In the genomic region with DNA sequence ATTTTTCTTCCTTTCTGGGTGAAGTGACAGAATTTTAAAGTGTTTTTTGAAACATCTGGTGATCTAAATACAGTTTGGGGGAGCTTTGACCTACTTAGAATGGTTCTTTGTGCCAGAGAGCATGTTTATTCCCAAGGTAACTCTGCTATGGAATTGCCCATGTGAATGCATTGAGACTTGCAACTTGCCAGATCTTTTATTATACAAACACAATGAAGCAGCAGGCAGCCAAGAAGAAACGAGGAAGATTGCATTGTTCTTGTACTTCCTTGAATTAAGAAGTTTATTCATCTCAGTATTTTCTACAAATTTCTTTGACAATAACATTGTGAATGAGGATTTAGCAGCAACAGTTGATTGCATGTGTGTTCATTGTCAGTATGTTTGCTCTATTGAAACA, we compare ENCODE assay signal across 12 cellular contexts. TPM values are rescaled to one million over a fixed set of nuclear protein-coding genes. Genes with fewer than 3 reads are reported as not detected.
DNase-seq lines count a peak whose midpoint lies in the region; ATAC-seq and TF ChIP-seq lines count a peak whose summit lies in the region.
"Had no signal": no experiment of that assay in that cellular context is flagged by ENCODE, and none has a peak within 500 bp of the region (broad histone marks: within the 10 kb centered on the region; RNA-seq: fewer than 3 reads in every experiment).

No MANE protein-coding gene starts in this region.

- DNase-seq in MCF 10A (ENCODE audit: unreplicated experiment) (no peak), breast epithelium (ENCODE audit: low spot score in 2 of 2) (no peak), lower lobe of right lung (no peak), transverse colon (no peak), coronary artery (ENCODE audit: low spot score) (no peak), NAMALWA (ENCODE audit: low spot score) (no peak)
- no peak for DNase-seq in activated CD4-positive, alpha-beta T cell treated with anti-CD3 and anti-CD28 coated beads for 1 hour
- DNase-seq: activated CD8-positive, alpha-beta memory T cell treated with anti-CD3 and anti-CD28 coated beads, Interleukin-2, amount 10 ng/mL, durations not matched to agents 7 days and 5 days; kidney; spleen had no signal

- CTCF ChIA-PET in MCF 10A (lab: Yijun Ruan, JAX): interaction anchor here (0.5 to 3.3 kb wide), 11 partner anchors 12 to 216 kb away, joined by 3 to 32 read pairs (median 5); no protein-coding TSS in a partner anchor

- no peaks in the 10 kb centered on the region for H3K27me3 ChIP-seq in breast epithelium
- no peaks in the 10 kb centered on the region for H3K27me3 ChIP-seq in ectodermal cell (ENCODE audit: control insufficient read depth, insufficient read depth, low read length, poor library complexity, severe bottlenecking)
- no peaks in the 10 kb centered on the region for H3K27me3 ChIP-seq in lower lobe of right lung (ENCODE audit: low read depth)
- no peaks in the 10 kb centered on the region for H3K27me3 ChIP-seq in transverse colon
- H3K27me3 ChIP-seq: spleen had no signal

- H3K4me1 Mint-ChIP-seq in MCF 10A (ENCODE audit: insufficient read depth, unreplicated experiment): peaks cover 65% of the 10 kb centered on the region
- H3K4me1 Mint-ChIP-seq: activated CD8-positive, alpha-beta memory T cell treated with anti-CD3 and anti-CD28 coated beads, Interleukin-2, amount 10 ng/mL, durations not matched to agents 7 days and 5 days had no signal

- no peak for TF ChIP-seq CTCF in MCF 10A (IDR thresholded peaks at IDR 0.05; ENCODE audit: unreplicated experiment)
- TF ChIP-seq CTCF in breast epithelium (IDR thresholded peaks at IDR 0.05): no peak
- no peak for TF ChIP-seq CTCF in lower lobe of right lung (IDR thresholded peaks at IDR 0.05)
- TF ChIP-seq CTCF in transverse colon (IDR thresholded peaks at IDR 0.05): no peak
- no peak for TF ChIP-seq CTCF in coronary artery (IDR thresholded peaks at IDR 0.05)

- no peaks in the 10 kb centered on the region for H3K27me3 Mint-ChIP-seq in MCF 10A (ENCODE audit: insufficient read depth, unreplicated experiment)

- peaks cover 22% of the 10 kb centered on the region for H3K36me3 Mint-ChIP-seq in MCF 10A (ENCODE audit: insufficient read depth, unreplicated experiment)
- H3K36me3 Mint-ChIP-seq: activated CD8-positive, alpha-beta memory T cell treated with anti-CD3 and anti-CD28 coated beads, Interleukin-2, amount 10 ng/mL, durations not matched to agents 7 days and 5 days; activated naive CD4-positive, alpha-beta T cell treated with anti-CD3 and anti-CD28 coated beads, Interleukin-2, amount 50 U/mL, for 24 hours had no signal

- H3K36me3 ChIP-seq in breast epithelium: no peaks in the 10 kb centered on the region
- no peaks in the 10 kb centered on the region for H3K36me3 ChIP-seq in ectodermal cell (ENCODE audit: control insufficient read depth, insufficient read depth, low read length)
- H3K36me3 ChIP-seq in lower lobe of right lung: no peaks in the 10 kb centered on the region
- H3K36me3 ChIP-seq in transverse colon: no peaks in the 10 kb centered on the region
- H3K36me3 ChIP-seq: spleen had no signal

- no peak overlapping the region for H3K27ac ChIP-seq in breast epithelium
- H3K27ac ChIP-seq in ectodermal cell (ENCODE audit: insufficient read depth, low read depth, low read length, poor library complexity, severe bottlenecking): peak overlapping the region; percentile 66
- H3K27ac ChIP-seq in lower lobe of right lung: peak overlapping the region; percentile 2
- peak overlapping the region; percentile 56 to 70 (median 64) for H3K27ac ChIP-seq in transverse colon
- no peak overlapping the region for H3K27ac ChIP-seq in coronary artery

- 0% methylated on average over 1 of the region's 1 CpG for WGBS in ectodermal cell, 2 experiments
- WGBS in transverse colon (ENCODE audit: low coverage in 1 of 2), 2 donors: 0 to 3% methylated on average over 1 of the region's 1 CpG

- H3K9me3 Mint-ChIP-seq in MCF 10A (ENCODE audit: unreplicated experiment): no peaks in the 10 kb centered on the region
- H3K9me3 Mint-ChIP-seq: activated naive CD4-positive, alpha-beta T cell treated with anti-CD3 and anti-CD28 coated beads, Interleukin-2, amount 50 U/mL, for 24 hours had no signal

- TF ChIP-seq EP300 in transverse colon (IDR thresholded peaks at IDR 0.05; ENCODE audit: low read depth): no peak

- peak overlapping the region; percentile 56 for H3K4me3 Mint-ChIP-seq in MCF 10A (ENCODE audit: unreplicated experiment)
- H3K4me3 Mint-ChIP-seq: activated CD8-positive, alpha-beta memory T cell treated with anti-CD3 and anti-CD28 coated beads, Interleukin-2, amount 10 ng/mL, durations not matched to agents 7 days and 5 days; activated naive CD4-positive, alpha-beta T cell treated with anti-CD3 and anti-CD28 coated beads, Interleukin-2, amount 50 U/mL, for 24 hours had no signal

- no TSS peak for BruUV-seq in MCF 10A (replicated peaks; lab: Mats Ljungman, UMichigan)

- H3K9me3 ChIP-seq in breast epithelium: no peaks in the 10 kb centered on the region
- H3K9me3 ChIP-seq in ectodermal cell (ENCODE audit: control insufficient read depth, low read length): no peaks in the 10 kb centered on the region
- H3K9me3 ChIP-seq in lower lobe of right lung: no peaks in the 10 kb centered on the region
- no peaks in the 10 kb centered on the region for H3K9me3 ChIP-seq in transverse colon
- H3K9me3 ChIP-seq: spleen had no signal

- POLR2A ChIA-PET in MCF 10A (lab: Yijun Ruan, JAX): interaction anchor here (0.7 to 5.2 kb wide), 13 partner anchors 9 to 300 kb away, joined by 3 to 63 read pairs (median 4); partner anchors contain the start of gene FGD4

- H3K4me3 ChIP-seq in breast epithelium (no peak overlapping the region), ectodermal cell (ENCODE audit: insufficient read depth, low read depth, low read length) (no peak overlapping the region), lower lobe of right lung (no peak overlapping the region), transverse colon (no peak overlapping the region), coronary artery (no peak overlapping the region)

- no peak for TF ChIP-seq POLR2A in breast epithelium (IDR thresholded peaks at IDR 0.05)
- TF ChIP-seq POLR2A in transverse colon (IDR thresholded peaks at IDR 0.05): no peak

- no peak for ATAC-seq in lower lobe of right lung
- ATAC-seq: activated CD8-positive, alpha-beta memory T cell treated with anti-CD3 and anti-CD28 coated beads, Interleukin-2, amount 10 ng/mL, durations not matched to agents 7 days and 5 days had no signal

- H3K27ac Mint-ChIP-seq in MCF 10A (ENCODE audit: low read depth, unreplicated experiment): peak overlapping the region; percentile 91
- H3K27ac Mint-ChIP-seq: activated CD8-positive, alpha-beta memory T cell treated with anti-CD3 and anti-CD28 coated beads, Interleukin-2, amount 10 ng/mL, durations not matched to agents 7 days and 5 days; activated naive CD4-positive, alpha-beta T cell treated with anti-CD3 and anti-CD28 coated beads, Interleukin-2, amount 50 U/mL, for 24 hours had no signal

- in situ Hi-C loops in transverse colon (cut with MboI; ENCODE audit: low pct_ligation_motif_present in 1 of 4, low pct_unique_long_range_greater_than_20kb in 1 of 4, low sequenced_read_pairs in 3 of 4): loop anchor here in 3 of 4 donors (10.0 to 25.0 kb wide), 4 partner anchors 107 to 220 kb away; partner anchors contain the start of gene DNM1L (in 1 of the 3)

- H3K4me1 ChIP-seq in breast epithelium: no peaks in the 10 kb centered on the region
- peaks cover 28% of the 10 kb centered on the region for H3K4me1 ChIP-seq in ectodermal cell (ENCODE audit: control insufficient read depth, insufficient read depth, low read length)
- peaks cover 48% of the 10 kb centered on the region for H3K4me1 ChIP-seq in lower lobe of right lung
- peaks cover 20 to 59% (median 33%) of the 10 kb centered on the region in 4 donors for H3K4me1 ChIP-seq in transverse colon

- intact Hi-C loops in MCF 10A (cut with micrococcal nuclease): loop anchor here (1.0 to 10.0 kb wide), 6 partner anchors 55 to 340 kb away; partner anchors contain the start of gene YARS2
- intact Hi-C loops in breast epithelium (cut with DNase I; ENCODE audit: low total_unique reads): no loop called here
- intact Hi-C loops in lower lobe of right lung (cut with DNase I): loop anchor here (10.0 kb wide), 1 partner anchor 90 kb away; no protein-coding TSS in a partner anchor
- intact Hi-C loops in transverse colon (cut with DNase I; ENCODE audit: low total_unique reads): loop anchor here (10.0 kb wide), 1 partner anchor 220 kb away; the partner anchor contains the start of gene DNM1L

RNA-seq across cellular contexts. Expression of gene FGD4, which starts 55.5 kb away (rescaled TPM):
- 32.5 and 34.7 TPM in 2 replicates for total RNA-seq in MCF 10A (2022)
- 10 to 100 TPM; 50.5 to 57.8 (median 56.3) TPM for total RNA-seq in breast epithelium
- 12.3 TPM for polyA plus RNA-seq in ectodermal cell (2013, experiment 1 of 4)
- 14.4 TPM for polyA plus RNA-seq in ectodermal cell (2013, experiment 2 of 4)
- polyA plus RNA-seq in ectodermal cell (2013, experiment 3 of 4): 11.3 TPM
- polyA plus RNA-seq in ectodermal cell (2013, experiment 4 of 4): 13.1 TPM
- total RNA-seq in lower lobe of right lung: 55.6 TPM
- 100 to 1,000 TPM in 1 of 4 donors, 10 to 100 TPM in 3; 80.2 to 132 (median 98.2) TPM for total RNA-seq in transverse colon

Comparison
In these comparisons a context has a peak if more than half of its experiments do, and no peak if none do; other contexts are left out.
1. H3K27ac ChIP-seq: peak in ectodermal cell (single experiment), lower lobe of right lung (single experiment) and transverse colon (4 of 4); none in breast epithelium (0 of 2) and coronary artery (0 of 2).